In genomic region chr1:40153073-40153770, GRCh38 we compare ENCODE assay signal across 8 cellular contexts. TPM values are rescaled to one million over a fixed set of nuclear protein-coding genes. Genes with fewer than 3 reads are reported as not detected.
A peak's percentile ranks its signal among the peaks of the same experiment; 100 is the strongest.
DNase-seq lines count a peak whose midpoint lies in the region; ATAC-seq and TF ChIP-seq lines count a peak whose summit lies in the region.

No MANE protein-coding gene starts in this region.

- H3K27me3 Mint-ChIP-seq in activated T-cell treated with anti-CD3 and anti-CD28 coated beads, Interleukin-2, amount 50 U/mL, for 24 hours: peaks cover under 1% of the 10 kb centered on the region

- H3K27me3 ChIP-seq in osteoblast (ENCODE audit: insufficient read depth, low read length): peaks cover 15% of the 10 kb centered on the region

- H3K9me3 Mint-ChIP-seq in activated T-cell treated with anti-CD3 and anti-CD28 coated beads, Interleukin-2, amount 50 U/mL, for 24 hours: no peaks in the 10 kb centered on the region

- DNase-seq in activated T-cell treated with anti-CD3 and anti-CD28 coated beads, Interleukin-2, amount 50 U/mL, for 24 hours: no peak
- DNase-seq in activated T-cell treated with anti-CD3 and anti-CD28 coated beads, Interleukin-2, amount 50 U/mL, for 48 hours: no peak
- DNase-seq in NCI-H2081 (lab: John Stamatoyannopoulos, UW): peak; percentile 39 to 59
- DNase-seq in fibroblast of peridontal ligament (ENCODE audit: extremely low read depth): peak; percentile 86
- DNase-seq in osteoblast (ENCODE audit: insufficient read length, low spot score, missing footprints): peak; percentile 5

- H2AFZ ChIP-seq in osteoblast (ENCODE audit: low read length): peak overlapping the region; percentile 88

- H3K4me3 ChIP-seq in HEK293 (ENCODE audit: low read depth, low read length) (no peak overlapping the region), osteoblast (ENCODE audit: insufficient read depth, low read length) (peak overlapping the region; percentile 52)

- H3K4me1 ChIP-seq in HEK293 (ENCODE audit: control insufficient read depth, insufficient read depth, low read length) (no peaks in the 10 kb centered on the region), osteoblast (ENCODE audit: insufficient read depth, low read length) (no peaks in the 10 kb centered on the region)

- H3K79me2 ChIP-seq in osteoblast (ENCODE audit: insufficient read depth, low read length): no peaks in the 10 kb centered on the region

- no peak overlapping the region for H3K4me3 Mint-ChIP-seq in activated T-cell treated with anti-CD3 and anti-CD28 coated beads, Interleukin-2, amount 50 U/mL, for 24 hours

- H3K36me3 Mint-ChIP-seq in activated T-cell treated with anti-CD3 and anti-CD28 coated beads, Interleukin-2, amount 50 U/mL, for 24 hours (ENCODE audit: low read depth): no peaks in the 10 kb centered on the region

- no peaks in the 10 kb centered on the region for H4K20me1 ChIP-seq in osteoblast (ENCODE audit: insufficient read depth, low read length)

- CTCF ChIA-PET in HEK293 (lab: Yijun Ruan, JAX): interaction anchor here (0.5 to 8.8 kb wide), 51 partner anchors 9 to 982 kb away, joined by 3 to 132 read pairs (median 4); partner anchors contain the start of genes COL9A2, RLF, SMAP2 and TMCO2

- H3K4me1 Mint-ChIP-seq in activated T-cell treated with anti-CD3 and anti-CD28 coated beads, Interleukin-2, amount 50 U/mL, for 24 hours (ENCODE audit: low read depth): peaks cover 8% of the 10 kb centered on the region

- H3K36me3 ChIP-seq in HEK293 (ENCODE audit: control insufficient read depth in 2 of 2, insufficient read depth in 1 of 2, low read length in 2 of 2): no peaks in the 10 kb centered on the region
- no peaks in the 10 kb centered on the region for H3K36me3 ChIP-seq in osteoblast (ENCODE audit: insufficient read depth, low read length)

- TF ChIP-seq CTCF in HEK293 (tag by site-specific recombination; IDR thresholded peaks at IDR 0.05) (peak; percentile 22; the same call in 1 of the 2 replicates), VCaP (conservative IDR thresholded peaks at IDR 0.05) (peak; percentile 85), osteoblast (IDR thresholded peaks at IDR 0.05; ENCODE audit: extremely low read depth, low read depth, low read length) (peak; percentile 76)

- no peak overlapping the region for H3K27ac ChIP-seq in HEK293 (ENCODE audit: extremely low read depth, low read depth, low read length)
- no peak overlapping the region for H3K27ac ChIP-seq in VCaP
- H3K27ac ChIP-seq in osteoblast (ENCODE audit: low read depth, low read length): no peak overlapping the region

- H3K9me3 ChIP-seq in HEK293 (ENCODE audit: control insufficient read depth, insufficient read depth, low read depth, low read length) (no peaks in the 10 kb centered on the region), osteoblast (ENCODE audit: low read depth, low read length) (no peaks in the 10 kb centered on the region)

- POLR2A ChIA-PET in HEK293 (lab: Yijun Ruan, JAX): interaction anchor here (0.6 to 2.0 kb wide), 4 partner anchors 9 to 220 kb away, joined by 4 to 8 read pairs (median 4); no protein-coding TSS in a partner anchor

- no peak for ATAC-seq in GM21529 (IDR thresholded peaks at IDR 0.05; ENCODE audit: unreplicated experiment)

- peak overlapping the region; percentile 55 for H3K27ac Mint-ChIP-seq in activated T-cell treated with anti-CD3 and anti-CD28 coated beads, Interleukin-2, amount 50 U/mL, for 24 hours

- H3K4me2 ChIP-seq in osteoblast (ENCODE audit: insufficient read depth, low read length): peak overlapping the region; percentile 73

TF ChIP-seq in HEK293, 187 proteins besides CTCF, POLR2A, EP300 and RAD21:
- TF ChIP-seq ZNF660 (tag by site-specific recombination; IDR thresholded peaks at IDR 0.05) (peak; percentile 95), ZBTB48 (tag by site-specific recombination; IDR thresholded peaks at IDR 0.05) (peak; percentile 89), ZNF670 (tag by site-specific recombination; IDR thresholded peaks at IDR 0.05; ENCODE audit: low read depth) (no peak), ZBTB6 (tag by site-specific recombination; IDR thresholded peaks at IDR 0.05) (no peak), ZNF654 (tag by site-specific recombination; IDR thresholded peaks at IDR 0.05; ENCODE audit: low read depth) (peak; percentile 78), ZNF280D (tag by site-specific recombination; IDR thresholded peaks at IDR 0.05) (no peak), PRDM1 (tag by site-specific recombination; IDR thresholded peaks at IDR 0.05) (peak; percentile 96), ZNF121 (tag by site-specific recombination; IDR thresholded peaks at IDR 0.05) (no peak), ZNF10 (tag by site-specific recombination; IDR thresholded peaks at IDR 0.05) (no peak), ZNF2 (tag by site-specific recombination; IDR thresholded peaks at IDR 0.05) (no peak), ZSCAN30 (tag by site-specific recombination; IDR thresholded peaks at IDR 0.05) (0 out of 2 replicates have a peak, but pooled peaks have one; percentile 22), ZNF510 (tag by site-specific recombination; IDR thresholded peaks at IDR 0.05; ENCODE audit: insufficient replicate concordance) (no peak), ZNF514 (tag by site-specific recombination; IDR thresholded peaks at IDR 0.05) (no peak)

RNA-seq across cellular contexts. Expression of gene RLF, which starts 8.0 kb away (rescaled TPM):
- total RNA-seq in osteoblast: 26.2 and 29.7 TPM in 2 replicates

RNA-seq across cellular contexts. Expression of gene PPT1, which starts 56.2 kb away (rescaled TPM):
- total RNA-seq in osteoblast: 40.9 and 43.3 TPM in 2 replicates

Comparison
In these comparisons a context has a peak if more than half of its experiments do, and no peak if none do; other contexts are left out.
1. DNase-seq: peak in NCI-H2081 (2 of 2), fibroblast of peridontal ligament (single experiment) and osteoblast (single experiment); none in activated T-cell treated with anti-CD3 and anti-CD28 coated beads, Interleukin-2, amount 50 U/mL, for 24 hours (single experiment) and activated T-cell treated with anti-CD3 and anti-CD28 coated beads, Interleukin-2, amount 50 U/mL, for 48 hours (0 of 2).
2. CTCF ChIP-seq: peak in every context shown above with its lines; median percentile 85 in VCaP; 76 in osteoblast; 22 in HEK293.